In genomic region chr2:127105656-127106456, GRCh38 we compare ENCODE assay signal across 8 cellular contexts. TPM values are rescaled to one million over a fixed set of nuclear protein-coding genes. Genes with fewer than 3 reads are reported as not detected.
DNase-seq lines count a peak whose midpoint lies in the region; ATAC-seq and TF ChIP-seq lines count a peak whose summit lies in the region.

No MANE protein-coding gene starts in this region.

- H3K36me3 ChIP-seq in BLaER1 (peaks cover 23% of the 10 kb centered on the region; the same call in 1 of the 2 replicates), heart left ventricle (no peaks in the 10 kb centered on the region), trophoblast cell (ENCODE audit: control insufficient read depth in 1 of 2, insufficient read depth in 2 of 2, low read length in 2 of 2) (no peaks in the 10 kb centered on the region)

- TF ChIP-seq CTCF in heart left ventricle (IDR thresholded peaks at IDR 0.05): no peak

- H3K14ac ChIP-seq in trophoblast cell (ENCODE audit: low read length): peak overlapping the region; percentile 57

- H3K27ac ChIP-seq in BLaER1: peak overlapping the region; percentile 92
- H3K27ac ChIP-seq in heart left ventricle: peak overlapping the region in 11 of 12 donors; percentile 2 to 83 (median 71)
- H3K27ac ChIP-seq in trophoblast cell (ENCODE audit: low read depth, low read length): no peak overlapping the region

- H3K36me3 Mint-ChIP-seq in activated naive CD8-positive, alpha-beta T cell: no peaks in the 10 kb centered on the region

- H3K9me3 ChIP-seq in BLaER1 (no peaks in the 10 kb centered on the region), heart left ventricle (no peaks in the 10 kb centered on the region), trophoblast cell (ENCODE audit: insufficient read depth, low read depth, low read length) (peaks cover 2% of the 10 kb centered on the region)

- H4K20me1 ChIP-seq in BLaER1: peaks cover 46% of the 10 kb centered on the region

- no peak overlapping the region for H2AK5ac ChIP-seq in trophoblast cell (ENCODE audit: low read length)

- H3K27me3 ChIP-seq in BLaER1 (no peaks in the 10 kb centered on the region), heart left ventricle (peaks cover 0 to 8% (median 0%) of the 10 kb centered on the region in 9 donors), trophoblast cell (ENCODE audit: insufficient read depth, low read length) (no peaks in the 10 kb centered on the region)

- H4K8ac ChIP-seq in trophoblast cell (ENCODE audit: low read depth, low read length): peak overlapping the region; percentile 20

- ATAC-seq in heart left ventricle: peak in 3 of 4 donors; percentile 7 to 25 (median 8)
- ATAC-seq in HG03139 (IDR thresholded peaks at IDR 0.05; ENCODE audit: unreplicated experiment): no peak
- ATAC-seq in HG03280 (IDR thresholded peaks at IDR 0.05; ENCODE audit: unreplicated experiment): no peak
- no peak for ATAC-seq in GM21423 (IDR thresholded peaks at IDR 0.05; ENCODE audit: unreplicated experiment)

- peaks cover 8% of the 10 kb centered on the region for H3K79me1 ChIP-seq in trophoblast cell (ENCODE audit: low read length)

- H3K23ac ChIP-seq in trophoblast cell (ENCODE audit: low read length): no peak overlapping the region

- no peak overlapping the region for H3K18ac ChIP-seq in trophoblast cell (ENCODE audit: low read length)

- peaks cover 3% of the 10 kb centered on the region for H3K79me2 ChIP-seq in trophoblast cell (ENCODE audit: control insufficient read depth, insufficient read depth, low read length, poor library complexity)

- peak overlapping the region; percentile 96 for H3K4me3 ChIP-seq in BLaER1
- peak overlapping the region; percentile 59 to 90 (median 72) for H3K4me3 ChIP-seq in heart left ventricle
- peak overlapping the region; percentile 86 for H3K4me3 ChIP-seq in trophoblast cell (ENCODE audit: low read depth, low read length)

- DNase-seq in HT-29 (ENCODE audit: low spot score) (peak; percentile 42), heart left ventricle (peak in 2 of 5 donors; percentile 33 to 68), trophoblast cell (no peak)

- peaks cover 5% of the 10 kb centered on the region for H3K4me1 Mint-ChIP-seq in activated naive CD8-positive, alpha-beta T cell (ENCODE audit: low read depth)

- WGBS in heart left ventricle, 4 donors: 7 to 19% (median 10%) methylated on average over 24 to 51 of the region's 51 CpGs
- no CpG with 5 or more reads among the region's 51 CpGs for WGBS in trophoblast cell (ENCODE audit: extremely low coverage, insufficient coverage, insufficient read length)

- peaks cover 6% of the 10 kb centered on the region for H3K27me3 Mint-ChIP-seq in activated naive CD8-positive, alpha-beta T cell

- H3K9me3 Mint-ChIP-seq in activated naive CD8-positive, alpha-beta T cell (ENCODE audit: low read depth): no peaks in the 10 kb centered on the region

- H4K12ac ChIP-seq in trophoblast cell (ENCODE audit: low read depth, low read length): no peak overlapping the region

- no peak overlapping the region for H2BK5ac ChIP-seq in trophoblast cell (ENCODE audit: low read depth, low read length, poor library complexity)

- no peak overlapping the region for H2BK12ac ChIP-seq in trophoblast cell (ENCODE audit: low read length)

- H3K9ac ChIP-seq in BLaER1 (peak overlapping the region; percentile 94), trophoblast cell (ENCODE audit: low read length) (peak overlapping the region; percentile 38)

- H4K91ac ChIP-seq in trophoblast cell (ENCODE audit: low read depth, low read length): peak overlapping the region; percentile 5

- intact Hi-C loops in heart left ventricle (cut with DNase I): loop anchor here in 2 of 10 donors (5.0 kb wide), 2 partner anchors 39 to 41 kb away; no protein-coding TSS in a partner anchor

- H3K4me1 ChIP-seq in BLaER1 (peaks cover 82% of the 10 kb centered on the region), heart left ventricle (peaks cover 0 to 29% (median 14%) of the 10 kb centered on the region in 12 donors), trophoblast cell (ENCODE audit: control insufficient read depth in 1 of 2, insufficient read depth in 2 of 2, low read length in 2 of 2) (peaks cover 16 to 21% of the 10 kb centered on the region in 2 experiments)

- H3K4me2 ChIP-seq in BLaER1 (peak overlapping the region; percentile 100), trophoblast cell (ENCODE audit: low read length) (peak overlapping the region; percentile 98)

- no peak overlapping the region for H3K27ac Mint-ChIP-seq in activated naive CD8-positive, alpha-beta T cell

- peak overlapping the region; percentile 2 for H3K4ac ChIP-seq in trophoblast cell (ENCODE audit: low read depth, low read length)

- peak overlapping the region; percentile 26 for H2BK120ac ChIP-seq in trophoblast cell (ENCODE audit: insufficient read depth, low read length, poor library complexity)

- peak overlapping the region; percentile 76 for H3K4me3 Mint-ChIP-seq in activated naive CD8-positive, alpha-beta T cell

- peak overlapping the region; percentile 37 for H2AFZ ChIP-seq in trophoblast cell (ENCODE audit: insufficient read depth, low read length, poor library complexity)

- TF ChIP-seq POLR2A in heart left ventricle (IDR thresholded peaks at IDR 0.05): no peak

RNA-seq across cellular contexts. Expression of gene BIN1, which starts 1.1 kb away (rescaled TPM):
- 119 and 126 TPM in 2 replicates for total RNA-seq in HT-29 (2014; rRNA removed; shearing (Covaris generic))
- total RNA-seq in heart left ventricle: 10 to 100 TPM; 10.9 to 22.2 (median 16.8) TPM
- polyA plus RNA-seq in heart left ventricle: 1 to 10 TPM; 4.3 to 9.6 TPM
- polyA plus RNA-seq in trophoblast cell (2013): 6.7 and 7.6 TPM in 2 replicates

Comparison
In these comparisons a context has a peak if more than half of its experiments do, and no peak if none do; other contexts are left out.
1. ATAC-seq: peak in heart left ventricle (3 of 4); none in HG03139 (single experiment), HG03280 (single experiment) and GM21423 (single experiment).
2. Peak in every context shown above with its lines, with median percentiles within 50 percentile points of each other: H3K4me3 ChIP-seq.